16 cellular contexts compared by ENCODE assay signal in the genomic region with DNA sequence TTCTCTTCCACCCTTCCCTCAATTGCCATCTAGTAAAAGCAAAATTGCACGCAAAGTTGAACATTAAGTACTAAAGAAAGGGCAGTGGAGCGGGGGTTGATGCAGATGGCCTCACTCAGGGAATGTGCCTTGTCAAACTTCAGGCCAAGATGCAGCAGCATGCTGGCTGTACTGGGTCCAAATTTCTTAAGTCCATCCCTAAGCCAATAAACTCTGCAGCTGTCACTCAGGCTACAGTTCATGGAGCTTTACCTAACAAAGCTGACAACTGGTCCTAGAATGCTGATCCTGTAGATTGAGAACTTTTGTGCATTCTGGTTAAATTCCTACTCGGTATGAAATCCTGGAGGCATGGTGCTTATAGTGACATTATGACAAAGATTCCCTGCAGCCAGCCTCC.
DNase-seq lines count a peak whose midpoint lies in the region; TF ChIP-seq lines count a peak whose summit lies in the region.
"Had no signal": no experiment of that assay in that cellular context is flagged by ENCODE, and none has a peak within 500 bp of the region (broad histone marks: within the 10 kb centered on the region; RNA-seq: fewer than 3 reads in every experiment).

No MANE protein-coding gene starts in this region.

- H3K4me2 ChIP-seq in Karpas-422 (ENCODE audit: low read depth, low read length, poor library complexity, severe bottlenecking), result peak overlapping the region; percentile 49

- no peaks in the 10 kb centered on the region for H3K27me3 Mint-ChIP-seq in T-helper 1 cell treated with Interleukin-12 subunit alpha and Interleukin-12 subunit beta and Interleukin-4 antibody, amounts not matched to agents 30 μg/mL and 1 μg/mL, for 36 hours (ENCODE audit: low read depth)
- no peaks in the 10 kb centered on the region for H3K27me3 Mint-ChIP-seq in neural crest cell (ENCODE audit: low read depth)
- H3K27me3 Mint-ChIP-seq: natural killer cell treated with Interleukin-12 subunit alpha and Interleukin-12 subunit beta and Interleukin-15 and Interleukin-18, amount 100 ng/mL, for 72 hours had no signal

- no peak for TF ChIP-seq CTCF in neural crest cell (conservative IDR thresholded peaks at IDR 0.05)

- H3K9me2 ChIP-seq in Karpas-422 (replicated peaks; ENCODE audit: insufficient read depth, low read length), result no peaks in the 10 kb centered on the region

- H3K4me3 Mint-ChIP-seq in T-helper 1 cell treated with Interleukin-12 subunit alpha and Interleukin-12 subunit beta and Interleukin-4 antibody, amounts not matched to agents 30 μg/mL and 1 μg/mL, for 36 hours, result no peak overlapping the region
- no peak overlapping the region for H3K4me3 Mint-ChIP-seq in neural crest cell
- H3K4me3 Mint-ChIP-seq: natural killer cell treated with Interleukin-12 subunit alpha and Interleukin-12 subunit beta and Interleukin-15 and Interleukin-18, amount 100 ng/mL, for 72 hours had no signal

- H3K9ac ChIP-seq in Karpas-422 (ENCODE audit: low read length), result no peak overlapping the region

- H3K9me3 Mint-ChIP-seq in T-helper 1 cell treated with Interleukin-12 subunit alpha and Interleukin-12 subunit beta and Interleukin-4 antibody, amounts not matched to agents 30 μg/mL and 1 μg/mL, for 36 hours, result peaks cover 5% of the 10 kb centered on the region
- H3K9me3 Mint-ChIP-seq in neural crest cell, result peaks cover 11% of the 10 kb centered on the region
- H3K9me3 Mint-ChIP-seq: activated naive CD4-positive, alpha-beta T cell treated with anti-CD3 and anti-CD28 coated beads, Interleukin-2, amount 50 U/mL, for 72 hours; natural killer cell treated with Interleukin-12 subunit alpha and Interleukin-12 subunit beta and Interleukin-15 and Interleukin-18, amount 100 ng/mL, for 72 hours had no signal

- peak overlapping the region; percentile 19 for H3K27ac Mint-ChIP-seq in T-helper 1 cell treated with Interleukin-12 subunit alpha and Interleukin-12 subunit beta and Interleukin-4 antibody, amounts not matched to agents 30 μg/mL and 1 μg/mL, for 36 hours
- H3K27ac Mint-ChIP-seq in neural crest cell (ENCODE audit: unreplicated experiment), result peak overlapping the region; percentile 8
- H3K27ac Mint-ChIP-seq: natural killer cell treated with Interleukin-12 subunit alpha and Interleukin-12 subunit beta and Interleukin-15 and Interleukin-18, amount 100 ng/mL, for 72 hours had no signal

- H3K79me2 ChIP-seq in Karpas-422 (ENCODE audit: low read length), result peaks cover 99% of the 10 kb centered on the region

- H3K36me3 Mint-ChIP-seq in T-helper 1 cell treated with Interleukin-12 subunit alpha and Interleukin-12 subunit beta and Interleukin-4 antibody, amounts not matched to agents 30 μg/mL and 1 μg/mL, for 36 hours (ENCODE audit: low read depth), result peaks cover 5% of the 10 kb centered on the region
- H3K36me3 Mint-ChIP-seq in neural crest cell (ENCODE audit: low read depth), result peaks cover 6% of the 10 kb centered on the region
- H3K36me3 Mint-ChIP-seq: natural killer cell treated with Interleukin-12 subunit alpha and Interleukin-12 subunit beta and Interleukin-15 and Interleukin-18, amount 100 ng/mL, for 72 hours had no signal

- H3K4me3 ChIP-seq in Karpas-422 (ENCODE audit: low read length), result no peak overlapping the region
- H3K4me3 ChIP-seq: sigmoid colon, tibial nerve had no signal

- peaks cover 51% of the 10 kb centered on the region for H4K20me1 ChIP-seq in Karpas-422 (ENCODE audit: insufficient read depth, low read depth, low read length)

- no peaks in the 10 kb centered on the region for H3K36me3 ChIP-seq in Karpas-422 (ENCODE audit: insufficient read depth, low read length)
- H3K36me3 ChIP-seq: sigmoid colon had no signal

- H3K27me3 ChIP-seq in Karpas-422 (ENCODE audit: low read length), result no peaks in the 10 kb centered on the region
- H3K27me3 ChIP-seq: sigmoid colon, tibial nerve had no signal

- peak overlapping the region; percentile 45 for H3K27ac ChIP-seq in Karpas-422 (ENCODE audit: low read length)
- H3K27ac ChIP-seq: sigmoid colon, tibial nerve had no signal

- peaks cover 96% of the 10 kb centered on the region for H3K4me1 ChIP-seq in Karpas-422 (ENCODE audit: low read length)

- no peak for DNase-seq in T-helper 1 cell
- no peak for DNase-seq in Karpas-422
- peak; percentile 14 for DNase-seq in glomerular visceral epithelial cell (ENCODE audit: extremely low spot score)
- no peak for DNase-seq in neural crest cell (ENCODE audit: low read depth, low spot score)
- DNase-seq in NCI-H1436 (lab: John Stamatoyannopoulos, UW), result no peak
- no peak for DNase-seq in NCI-H2029 treated with DMSO at 0.1 percent for 48 hours (lab: John Stamatoyannopoulos, UW)
- no peak for DNase-seq in NCI-H748 treated with DMSO at 0.1 percent for 48 hours (lab: John Stamatoyannopoulos, UW)
- DNase-seq: activated CD4-positive, CD25-positive, alpha-beta regulatory T cell; effector CD4-positive, alpha-beta T cell; hypothalamus; sigmoid colon; stimulated activated CD4-positive, alpha-beta T cell treated with anti-CD3 and anti-CD28 coated beads, Interleukin-4, amount 100 ng/mL, for 1 hour had no signal

- H3K9me3 ChIP-seq in Karpas-422 (ENCODE audit: low read length), result no peaks in the 10 kb centered on the region

- H2AFZ ChIP-seq in Karpas-422 (ENCODE audit: low read length), result no peak overlapping the region

- peaks cover 74% of the 10 kb centered on the region for H3K4me1 Mint-ChIP-seq in T-helper 1 cell treated with Interleukin-12 subunit alpha and Interleukin-12 subunit beta and Interleukin-4 antibody, amounts not matched to agents 30 μg/mL and 1 μg/mL, for 36 hours (ENCODE audit: low read depth)
- H3K4me1 Mint-ChIP-seq in neural crest cell, result peaks cover 29% of the 10 kb centered on the region
